In genomic region chr6:37010402-37010892, GRCh38 we compare ENCODE assay signal across 30 cellular contexts. TPM values are rescaled to one million over a fixed set of nuclear protein-coding genes. Genes with fewer than 3 reads are reported as not detected.
DNase-seq lines count a peak whose midpoint lies in the region; ATAC-seq lines count a peak whose summit lies in the region.
"Had no signal": no experiment of that assay in that cellular context is flagged by ENCODE, and none has a peak within 500 bp of the region (broad histone marks: within the 10 kb centered on the region; RNA-seq: fewer than 3 reads in every experiment).

No MANE protein-coding gene starts in this region.

- H3K27ac ChIP-seq in neuronal stem cell (replicated peaks; ENCODE audit: low read length): no peak overlapping the region
- H3K27ac ChIP-seq: SJSA1 had no signal

- no peak overlapping the region for H4K8ac ChIP-seq in neuronal stem cell (ENCODE audit: low read depth, low read length)

- H4K91ac ChIP-seq in neuronal stem cell (ENCODE audit: low read depth, low read length, poor library complexity): no peak overlapping the region

- no peak overlapping the region for H2BK5ac ChIP-seq in neuronal stem cell (ENCODE audit: low read length)

- H3K36me3 ChIP-seq in neuronal stem cell (replicated peaks in 1 of 2; ENCODE audit: control insufficient read depth in 2 of 2, insufficient read depth in 2 of 2, low read length in 2 of 2): no peaks in the 10 kb centered on the region
- H3K36me3 ChIP-seq: HAP-1, SJSA1 had no signal

- H3K36me3 Mint-ChIP-seq in dendritic cell treated with granulocyte-macrophage colony-stimulating factor and Interleukin-4, amounts not matched to agents 40 ng/mL and 50 ng/mL, for 4 days (ENCODE audit: low read depth): peaks cover 100% of the 10 kb centered on the region
- H3K36me3 Mint-ChIP-seq: CD8-positive, alpha-beta memory T cell had no signal

- no peak overlapping the region for H2AFZ ChIP-seq in neuronal stem cell (ENCODE audit: low read length)

- H3K14ac ChIP-seq in neuronal stem cell (ENCODE audit: low read length): no peak overlapping the region

- no peaks in the 10 kb centered on the region for H3K9me3 Mint-ChIP-seq in dendritic cell treated with granulocyte-macrophage colony-stimulating factor and Interleukin-4, amounts not matched to agents 40 ng/mL and 50 ng/mL, for 4 days
- H3K9me3 Mint-ChIP-seq: CD8-positive, alpha-beta memory T cell; IgD-negative memory B cell had no signal

- no peaks in the 10 kb centered on the region for H3K79me1 ChIP-seq in neuronal stem cell (ENCODE audit: low read depth, low read length)

- H3K18ac ChIP-seq in neuronal stem cell (ENCODE audit: low read length): peak overlapping the region; percentile 27

- DNase-seq in NCI-H2227 (lab: John Stamatoyannopoulos, UW; ENCODE audit: unreplicated experiment): peak; percentile 61
- no peak for DNase-seq in neuronal stem cell (ENCODE audit: low spot score)
- no peak for DNase-seq in activated effector memory CD4-positive, alpha-beta T cell treated with anti-CD3 and anti-CD28 coated beads, Interleukin-2, amount 50 U/mL, for 16 hours
- no peak for DNase-seq in Right ventricle myocardium inferior (ENCODE audit: missing footprints)
- DNase-seq: DMS 273 treated with DMSO at 0.1 percent for 48 hours; DMS79; EL; GDM1; GOT3; NCI-H1048; NCI-H1417; NCI-H1694; NCI-H2029 treated with DMSO at 0.1 percent for 48 hours; NCI-H2171; NCI-H526; NCI-H82; NK-92 treated with Interleukin-12 subunit alpha and Interleukin-12 subunit beta, amount 100 ng/mL, for 24 hours; PC-3; Right ventricle myocardium superior had no signal

- H2BK120ac ChIP-seq in neuronal stem cell (ENCODE audit: low read depth, low read length): no peak overlapping the region

- H3K9me3 ChIP-seq in neuronal stem cell (replicated peaks in 1 of 2; ENCODE audit: control insufficient read depth in 2 of 2, insufficient read depth in 1 of 2, low read depth in 1 of 2, low read length in 2 of 2): no peaks in the 10 kb centered on the region
- H3K9me3 ChIP-seq: HAP-1, SJSA1 had no signal

- no peak overlapping the region for H3K9ac ChIP-seq in neuronal stem cell (ENCODE audit: low read depth, low read length, poor library complexity)

- H2BK12ac ChIP-seq in neuronal stem cell (ENCODE audit: low read length): no peak overlapping the region

- peaks cover 0 to 1% of the 10 kb centered on the region in 2 donors for H3K4me1 ChIP-seq in neuronal stem cell (ENCODE audit: control insufficient read depth in 2 of 2, insufficient read depth in 1 of 2, low read depth in 1 of 2, low read length in 2 of 2)
- H3K4me1 ChIP-seq: HAP-1 had no signal

- peaks cover 73% of the 10 kb centered on the region for H3K4me1 Mint-ChIP-seq in dendritic cell treated with granulocyte-macrophage colony-stimulating factor and Interleukin-4, amounts not matched to agents 40 ng/mL and 50 ng/mL, for 4 days (ENCODE audit: low read depth)

- H3K4ac ChIP-seq in neuronal stem cell (ENCODE audit: low read length): no peak overlapping the region

- no peak overlapping the region for H3K4me3 ChIP-seq in neuronal stem cell (ENCODE audit: low read length in 2 of 2)
- H3K4me3 ChIP-seq: GM12878, HAP-1, SJSA1 had no signal

- no CpG with 5 or more reads among the region's 10 CpGs for WGBS in neuronal stem cell (ENCODE audit: extremely low coverage in 2 of 2, insufficient read length in 2 of 2, insufficient replicate concordance in 1 of 2), 2 donors

- H3K27ac Mint-ChIP-seq in dendritic cell treated with granulocyte-macrophage colony-stimulating factor and Interleukin-4, amounts not matched to agents 40 ng/mL and 50 ng/mL, for 4 days: peak overlapping the region; percentile 86

- peak overlapping the region; percentile 29 for H2AK5ac ChIP-seq in neuronal stem cell (ENCODE audit: low read depth, low read length)

- H3K4me2 ChIP-seq in neuronal stem cell (ENCODE audit: insufficient read depth, low read length, poor library complexity, severe bottlenecking): no peak overlapping the region

- H3K27me3 Mint-ChIP-seq in dendritic cell treated with granulocyte-macrophage colony-stimulating factor and Interleukin-4, amounts not matched to agents 40 ng/mL and 50 ng/mL, for 4 days: no peaks in the 10 kb centered on the region
- H3K27me3 Mint-ChIP-seq: CD8-positive, alpha-beta memory T cell; IgD-negative memory B cell had no signal

- no peak overlapping the region for H2BK15ac ChIP-seq in neuronal stem cell (ENCODE audit: low read length)

- H3K4me3 Mint-ChIP-seq in dendritic cell treated with granulocyte-macrophage colony-stimulating factor and Interleukin-4, amounts not matched to agents 40 ng/mL and 50 ng/mL, for 4 days: peak overlapping the region; percentile 100
- H3K4me3 Mint-ChIP-seq: CD14-positive monocyte had no signal

- ATAC-seq in GM21529 (IDR thresholded peaks at IDR 0.05; ENCODE audit: unreplicated experiment): no peak
- no peak for ATAC-seq in HG03342 (IDR thresholded peaks at IDR 0.05; ENCODE audit: unreplicated experiment)
- no peak for ATAC-seq in Right ventricle myocardium inferior
- ATAC-seq: GM12878, PC-3 had no signal

- intact Hi-C loops in dendritic cell treated with granulocyte-macrophage colony-stimulating factor and Interleukin-4, amounts not matched to agents 40 ng/mL and 50 ng/mL, for 4 days (cut with micrococcal nuclease): no loop called here
- intact Hi-C loops in Right ventricle myocardium inferior (cut with DNase I): no loop called here

- H3K27me3 ChIP-seq in neuronal stem cell (ENCODE audit: control insufficient read depth in 3 of 3, insufficient read depth in 3 of 3, low read depth in 1 of 3, low read length in 3 of 3): peaks cover 0 to 53% (median 0%) of the 10 kb centered on the region in 3 experiments
- H3K27me3 ChIP-seq: SJSA1 had no signal

- H3K23ac ChIP-seq in neuronal stem cell (ENCODE audit: low read depth, low read length, poor library complexity): peak overlapping the region; percentile 3

RNA-seq across cellular contexts. Expression of gene FGD2, which starts 5.0 kb away (rescaled TPM):
- 0.04 TPM for polyA plus RNA-seq in neuronal stem cell (2013, experiment 1 of 2)
- polyA plus RNA-seq in neuronal stem cell (2013, experiment 2 of 2): 0.03 TPM
- total RNA-seq in Right ventricle myocardium inferior: 7.9 TPM
- total RNA-seq: A673, RPMI7951, SJSA1 had no signal

RNA-seq across cellular contexts. Expression of gene MTCH1, which starts 24.5 kb away (rescaled TPM):
- 125 TPM for polyA plus RNA-seq in neuronal stem cell (2013, experiment 1 of 2)
- 118 TPM for polyA plus RNA-seq in neuronal stem cell (2013, experiment 2 of 2)
- 220 TPM for total RNA-seq in Right ventricle myocardium inferior

RNA-seq across cellular contexts. Expression of gene PI16, which starts 55.9 kb away (rescaled TPM):
- 0.10 TPM for polyA plus RNA-seq in neuronal stem cell (2013, experiment 1 of 2)
- polyA plus RNA-seq in neuronal stem cell (2013, experiment 2 of 2): 0.12 TPM
- 15.1 TPM for total RNA-seq in Right ventricle myocardium inferior
- total RNA-seq: A673, GM12878, RPMI7951, SJSA1 had no signal
